Comparison of ENCODE assay signal across 8 cellular contexts in genomic region chr17:81396278-81396721, GRCh38. TPM values are rescaled to one million over a fixed set of nuclear protein-coding genes. Genes with fewer than 3 reads are reported as not detected.
DNase-seq lines count a peak whose midpoint lies in the region; ATAC-seq and TF ChIP-seq lines count a peak whose summit lies in the region.

No MANE protein-coding gene starts in this region.

- H3K36me3 ChIP-seq in DND-41 (ENCODE audit: insufficient read depth, low read length) (no peaks in the 10 kb centered on the region; the same call in 1 of the 2 replicates), gastroesophageal sphincter (no peaks in the 10 kb centered on the region), prostate gland (no peaks in the 10 kb centered on the region)

- H3K79me2 ChIP-seq in DND-41 (ENCODE audit: insufficient read depth, low read length): peaks cover 7% of the 10 kb centered on the region; the same call in 1 of the 2 replicates

- H3K4me3 ChIP-seq in DND-41 (ENCODE audit: low read depth in 1 of 2, low read length in 2 of 2) (peak overlapping the region; percentile 29 to 61; a peak in 3 of 4 replicates), gastroesophageal sphincter (peak overlapping the region; percentile 69 to 70), prostate gland (peak overlapping the region; percentile 74)

- peak overlapping the region; percentile 76 for H3K9ac ChIP-seq in DND-41 (ENCODE audit: low read depth, low read length)

- H3K27ac ChIP-seq in DND-41 (ENCODE audit: low read length): peak overlapping the region; percentile 57
- peak overlapping the region; percentile 91 to 100 (median 98) for H3K27ac ChIP-seq in gastroesophageal sphincter
- peak overlapping the region; percentile 86 to 99 for H3K27ac ChIP-seq in prostate gland

- peak overlapping the region; percentile 83 for H3K4me2 ChIP-seq in DND-41 (ENCODE audit: insufficient read depth, low read length)

- peaks cover 38% of the 10 kb centered on the region for H4K20me1 ChIP-seq in DND-41 (ENCODE audit: insufficient read depth, low read length)

- H2AFZ ChIP-seq in DND-41 (ENCODE audit: low read depth, low read length): peak overlapping the region; percentile 70

- H3K27me3 ChIP-seq in DND-41 (ENCODE audit: insufficient read depth, low read length, poor library complexity): peaks cover 95% of the 10 kb centered on the region
- no peaks in the 10 kb centered on the region for H3K27me3 ChIP-seq in gastroesophageal sphincter
- no peaks in the 10 kb centered on the region for H3K27me3 ChIP-seq in prostate gland (replicated peaks; ENCODE audit: insufficient read depth)

- H3K4me1 ChIP-seq in DND-41 (ENCODE audit: insufficient read depth, low read length): peaks cover 70% of the 10 kb centered on the region
- H3K4me1 ChIP-seq in gastroesophageal sphincter: peaks cover 3 to 50% (median 23%) of the 10 kb centered on the region in 3 donors
- peaks cover 15% of the 10 kb centered on the region for H3K4me1 ChIP-seq in prostate gland (replicated peaks)

- no peak for TF ChIP-seq POLR2A in gastroesophageal sphincter (IDR thresholded peaks at IDR 0.05)
- no peak for TF ChIP-seq POLR2A in prostate gland (IDR thresholded peaks at IDR 0.05)

- no peak for TF ChIP-seq EP300 in gastroesophageal sphincter (IDR thresholded peaks at IDR 0.05)

- DNase-seq in DND-41: no peak
- no peak for DNase-seq in T-helper 17 cell
- DNase-seq in prostate gland (ENCODE audit: low spot score): no peak
- no peak for DNase-seq in SKM-1 treated with dmso at 0.1 percent for 144 hours (lab: John Stamatoyannopoulos, UW; ENCODE audit: unreplicated experiment)
- no peak for DNase-seq in RKO (ENCODE audit: low spot score)
- no peak for DNase-seq in activated effector memory CD4-positive, alpha-beta T cell treated with anti-CD3 and anti-CD28 coated beads, Interleukin-2, amount 50 U/mL, for 16 hours

- WGBS in gastroesophageal sphincter (ENCODE audit: low coverage in 1 of 2), 2 donors: no CpG with 5 or more reads among the region's 54 CpGs
- WGBS in prostate gland: under 1% methylated on average over 46 of the region's 54 CpGs

- H3K4me3 Mint-ChIP-seq in T-helper 17 cell: peak overlapping the region; percentile 78

- H3K4me1 Mint-ChIP-seq in T-helper 17 cell: peaks cover 26% of the 10 kb centered on the region

- ATAC-seq in DND-41 (ENCODE audit: insufficient read depth, low read depth) (no peak), T-helper 17 cell (no peak), gastroesophageal sphincter (no peak), HG03039 (IDR thresholded peaks at IDR 0.05; ENCODE audit: unreplicated experiment) (no peak)

- no peaks in the 10 kb centered on the region for H3K9me3 ChIP-seq in DND-41 (ENCODE audit: insufficient read depth, low read length, severe bottlenecking)
- H3K9me3 ChIP-seq in T-helper 17 cell (ENCODE audit: control insufficient read depth, low read length, poor library complexity, severe bottlenecking): no peaks in the 10 kb centered on the region
- no peaks in the 10 kb centered on the region for H3K9me3 ChIP-seq in gastroesophageal sphincter
- no peaks in the 10 kb centered on the region for H3K9me3 ChIP-seq in prostate gland

- TF ChIP-seq CTCF in DND-41 (IDR thresholded peaks at IDR 0.05; ENCODE audit: borderline replicate concordance, extremely low read depth, low read length, poor library complexity, severe bottlenecking) (no peak), gastroesophageal sphincter (IDR thresholded peaks at IDR 0.05) (no peak), prostate gland (IDR thresholded peaks at IDR 0.05) (no peak)

- peaks cover 3% of the 10 kb centered on the region for H3K36me3 Mint-ChIP-seq in T-helper 17 cell (ENCODE audit: low read depth)

- H3K27me3 Mint-ChIP-seq in T-helper 17 cell: peaks cover 49% of the 10 kb centered on the region

- intact Hi-C loops in prostate gland (cut with DNase I): loop anchor here (5.0 kb wide), 2 partner anchors 76 to 116 kb away; partner anchors contain the start of gene ACTG1

- H3K27ac Mint-ChIP-seq in T-helper 17 cell: no peak overlapping the region

RNA-seq across cellular contexts. Expression of gene BAHCC1, which starts 1.0 kb away (rescaled TPM):
- under 1 TPM; 0.22 to 0.29 TPM for total RNA-seq in T-helper 17 cell
- total RNA-seq in gastroesophageal sphincter: 10 to 100 TPM; 17.5 to 34.3 (median 19.5) TPM
- total RNA-seq in prostate gland: 10 to 100 TPM; 11.4 to 28.9 TPM

Comparison
In these comparisons a context has a peak if more than half of its experiments do, and no peak if none do; other contexts are left out.
1. RNA of gene BAHCC1, which starts 1.0 kb away (total RNA-seq): 11.4 to 28.9 TPM in prostate gland and 17.5 to 34.3 TPM in gastroesophageal sphincter; 0.22 to 0.29 TPM in T-helper 17 cell; every median in the first group is over 4 times any median in the second.
2. Peak in every context shown above with its lines, with median percentiles within 50 percentile points of each other: H3K27ac ChIP-seq and H3K4me3 ChIP-seq.